Comparison of ENCODE assay signal across 9 cellular contexts in genomic region chr10:103745264-103746247, GRCh38.
DNase-seq lines count a peak whose midpoint lies in the region; ATAC-seq and TF ChIP-seq lines count a peak whose summit lies in the region.
"Had no signal": no experiment of that assay in that cellular context is flagged by ENCODE, and none has a peak within 500 bp of the region (broad histone marks: within the 10 kb centered on the region; RNA-seq: fewer than 3 reads in every experiment).

No MANE protein-coding gene starts in this region.

- H3K4me3 ChIP-seq in foreskin fibroblast (ENCODE audit: low read depth in 1 of 2, low read length in 2 of 2): no peak overlapping the region
- H3K4me3 ChIP-seq in tibial nerve: no peak overlapping the region

- no peak overlapping the region for H3K27ac Mint-ChIP-seq in CD14-positive monocyte

- TF ChIP-seq EP300 in tibial nerve (IDR thresholded peaks at IDR 0.05): no peak

- ATAC-seq in GM19328 (IDR thresholded peaks at IDR 0.05; ENCODE audit: unreplicated experiment): no peak

- H3K4me1 Mint-ChIP-seq in CD14-positive monocyte: peaks cover 9% of the 10 kb centered on the region

- peaks cover 0 to 1% (median 0%) of the 10 kb centered on the region in 7 donors for H3K9me3 Mint-ChIP-seq in CD14-positive monocyte

- peak overlapping the region; percentile 63 to 85 (median 74) for H3K27ac ChIP-seq in tibial nerve
- H3K27ac ChIP-seq: 22Rv1 had no signal

- intact Hi-C loops in CD14-positive monocyte (cut with micrococcal nuclease): no loop called here

- DNase-seq in DMS153 (lab: John Stamatoyannopoulos, UW) (peak; percentile 13), DMS153 treated with DMSO at 0.1 percent for 48 hours (lab: John Stamatoyannopoulos, UW; ENCODE audit: unreplicated experiment) (no peak), foreskin fibroblast (peak; percentile 40 to 61), tibial nerve (ENCODE audit: low spot score in 2 of 2) (no peak), NCI-H524 (lab: John Stamatoyannopoulos, UW) (no peak), CD14-positive monocyte (ENCODE audit: low spot score) (no peak)
- DNase-seq in activated CD4-positive, alpha-beta T cell treated with anti-CD3 and anti-CD28 coated beads, Interleukin-2, amount 50 U/mL, for 1 hour: peak; percentile 47

- WGBS in tibial nerve, 2 donors: 61 to 70% methylated on average over 17 of the region's 17 CpGs

- H3K27me3 Mint-ChIP-seq in CD14-positive monocyte (ENCODE audit: low read depth in 3 of 3): peaks cover 0 to 5% (median 5%) of the 10 kb centered on the region in 3 donors

- TF ChIP-seq POLR2A in tibial nerve (IDR thresholded peaks at IDR 0.05): no peak

- TF ChIP-seq CTCF in foreskin fibroblast (IDR thresholded peaks at IDR 0.05; ENCODE audit: low read depth, low read length) (no peak), tibial nerve (IDR thresholded peaks at IDR 0.05) (no peak), CD14-positive monocyte (IDR thresholded peaks at IDR 0.05) (no peak)

- H3K4me3 Mint-ChIP-seq in CD14-positive monocyte: no peak overlapping the region

- no peaks in the 10 kb centered on the region for H3K27me3 ChIP-seq in tibial nerve

- H3K36me3 Mint-ChIP-seq in CD14-positive monocyte: no peaks in the 10 kb centered on the region

- no peaks in the 10 kb centered on the region for H3K36me3 ChIP-seq in tibial nerve

- peaks cover 0 to 69% (median 29%) of the 10 kb centered on the region in 4 donors for H3K4me1 ChIP-seq in tibial nerve

- no peaks in the 10 kb centered on the region for H3K9me3 ChIP-seq in tibial nerve

Comparison
In these comparisons a context has a peak if more than half of its experiments do, and no peak if none do; other contexts are left out.
1. DNase-seq: peak in DMS153 (single experiment), activated CD4-positive, alpha-beta T cell treated with anti-CD3 and anti-CD28 coated beads, Interleukin-2, amount 50 U/mL, for 1 hour (single experiment) and foreskin fibroblast (2 of 2); none in DMS153 treated with DMSO at 0.1 percent for 48 hours (single experiment), tibial nerve (0 of 2), NCI-H524 (0 of 2) and CD14-positive monocyte (single experiment).